8 cellular contexts compared by ENCODE assay signal in genomic region chr19:9945319-9945966, GRCh38. TPM values are rescaled to one million over a fixed set of nuclear protein-coding genes. Genes with fewer than 3 reads are reported as not detected.
DNase-seq lines count a peak whose midpoint lies in the region; ATAC-seq and TF ChIP-seq lines count a peak whose summit lies in the region.

No MANE protein-coding gene starts in this region.

- CTCF ChIA-PET in SK-N-SH (lab: Yijun Ruan, JAX): interaction anchor here (1.0 to 4.2 kb wide), 3 partner anchors 14 to 82 kb away, joined by 4 to 14 read pairs (median 10); no protein-coding TSS in a partner anchor

- H3K4me2 ChIP-seq in BLaER1 (peak overlapping the region; percentile 47), SK-N-SH (peak overlapping the region; percentile 61)

- H3K36me3 Mint-ChIP-seq in activated T-cell treated with anti-CD3 and anti-CD28 coated beads, Interleukin-2, amount 50 U/mL, for 72 hours (ENCODE audit: insufficient read depth in 2 of 2): peaks cover 0 to 2% of the 10 kb centered on the region in 2 donors
- no peaks in the 10 kb centered on the region for H3K36me3 Mint-ChIP-seq in stimulated activated effector memory CD8-positive, alpha-beta T cell treated with anti-CD3 and anti-CD28 coated beads, Interleukin-12 subunit alpha, Interleukin-12 subunit beta, amount 100 ng/mL, for 72 hours

- TF ChIP-seq CTCF in SK-N-SH (IDR thresholded peaks at IDR 0.05): peak; percentile 53
- TF ChIP-seq CTCF in foreskin fibroblast (IDR thresholded peaks at IDR 0.05; ENCODE audit: low read depth, low read length): peak; percentile 8
- no peak for TF ChIP-seq CTCF in omental fat pad (IDR thresholded peaks at IDR 0.05)

- no peak overlapping the region for H3K4me3 Mint-ChIP-seq in activated T-cell treated with anti-CD3 and anti-CD28 coated beads, Interleukin-2, amount 50 U/mL, for 72 hours
- H3K4me3 Mint-ChIP-seq in stimulated activated effector memory CD8-positive, alpha-beta T cell treated with anti-CD3 and anti-CD28 coated beads, Interleukin-12 subunit alpha, Interleukin-12 subunit beta, amount 100 ng/mL, for 72 hours: no peak overlapping the region

- peak; percentile 96 for ATAC-seq in omental fat pad (ENCODE audit: low FRiP score)
- ATAC-seq in activated CD4-positive, CD25-positive, alpha-beta regulatory T cell treated with anti-CD3 and anti-CD28 coated beads, Interleukin-2, amount 50 U/mL, for 24 hours: no peak
- no peak for ATAC-seq in activated T-cell treated with anti-CD3 and anti-CD28 coated beads, Interleukin-2, amount 50 U/mL, for 72 hours (replicated peaks in 1 of 2)
- no peak for ATAC-seq in stimulated activated effector memory CD8-positive, alpha-beta T cell treated with anti-CD3 and anti-CD28 coated beads, Interleukin-12 subunit alpha, Interleukin-12 subunit beta, amount 100 ng/mL, for 72 hours

- DNase-seq in SK-N-SH (peak; percentile 78), foreskin fibroblast (peak; percentile 99 to 100), omental fat pad (ENCODE audit: low spot score) (peak; percentile 48), SHP77 treated with DMSO at 0.1 percent for 48 hours (lab: John Stamatoyannopoulos, UW) (no peak)
- DNase-seq in activated T-cell treated with anti-CD3 and anti-CD28 coated beads, Interleukin-2, amount 50 U/mL, for 72 hours: no peak
- no peak for DNase-seq in stimulated activated effector memory CD8-positive, alpha-beta T cell treated with anti-CD3 and anti-CD28 coated beads, Interleukin-12 subunit alpha, Interleukin-12 subunit beta, amount 100 ng/mL, for 72 hours (ENCODE audit: low spot score in 2 of 2)

- TF ChIP-seq EP300 in SK-N-SH (IDR thresholded peaks at IDR 0.05; ENCODE audit: borderline replicate concordance in 1 of 2, low read depth in 1 of 2, low read length in 1 of 2): peak; percentile 53 to 73; a peak in 3 of 4 replicates

- no peaks in the 10 kb centered on the region for H3K9me2 ChIP-seq in SK-N-SH

- peaks cover 12% of the 10 kb centered on the region for H3K4me1 ChIP-seq in BLaER1
- H3K4me1 ChIP-seq in SK-N-SH (ENCODE audit: control insufficient read depth in 1 of 2, insufficient read depth in 2 of 2, low read depth in 1 of 2, low read length in 1 of 2): peaks cover 8 to 10% of the 10 kb centered on the region in 2 experiments; a peak in 2 of 4 replicates

- POLR2A ChIA-PET in SK-N-SH (lab: Yijun Ruan, JAX): no interaction called here

- H3K4me1 Mint-ChIP-seq in activated T-cell treated with anti-CD3 and anti-CD28 coated beads, Interleukin-2, amount 50 U/mL, for 72 hours (ENCODE audit: low read depth): no peaks in the 10 kb centered on the region
- H3K4me1 Mint-ChIP-seq in stimulated activated effector memory CD8-positive, alpha-beta T cell treated with anti-CD3 and anti-CD28 coated beads, Interleukin-12 subunit alpha, Interleukin-12 subunit beta, amount 100 ng/mL, for 72 hours: no peaks in the 10 kb centered on the region

- no peaks in the 10 kb centered on the region for H3K79me2 ChIP-seq in SK-N-SH (ENCODE audit: insufficient read depth)

- H3K4me3 ChIP-seq in BLaER1 (no peak overlapping the region), SK-N-SH (ENCODE audit: low read depth in 2 of 2, low read length in 1 of 2) (no peak overlapping the region), foreskin fibroblast (ENCODE audit: low read depth in 1 of 2, low read length in 2 of 2) (no peak overlapping the region)

- no peak overlapping the region for H3K27ac Mint-ChIP-seq in activated T-cell treated with anti-CD3 and anti-CD28 coated beads, Interleukin-2, amount 50 U/mL, for 72 hours
- H3K27ac Mint-ChIP-seq in stimulated activated effector memory CD8-positive, alpha-beta T cell treated with anti-CD3 and anti-CD28 coated beads, Interleukin-12 subunit alpha, Interleukin-12 subunit beta, amount 100 ng/mL, for 72 hours: no peak overlapping the region

- no peaks in the 10 kb centered on the region for H4K20me1 ChIP-seq in BLaER1
- no peaks in the 10 kb centered on the region for H4K20me1 ChIP-seq in SK-N-SH (ENCODE audit: insufficient read depth)

- 2% methylated on average over 14 of the region's 18 CpGs for WGBS in SK-N-SH (ENCODE audit: low lambda C conversion rate)

- H3K27me3 ChIP-seq in BLaER1 (no peaks in the 10 kb centered on the region), SK-N-SH (ENCODE audit: insufficient read depth) (no peaks in the 10 kb centered on the region)

- H3K9me3 ChIP-seq in BLaER1: peaks cover 21% of the 10 kb centered on the region
- no peaks in the 10 kb centered on the region for H3K9me3 ChIP-seq in SK-N-SH

- peak overlapping the region; percentile 88 for H2AFZ ChIP-seq in SK-N-SH (ENCODE audit: low read depth)

- H3K9me3 Mint-ChIP-seq in activated T-cell treated with anti-CD3 and anti-CD28 coated beads, Interleukin-2, amount 50 U/mL, for 72 hours: peaks cover 1 to 5% of the 10 kb centered on the region in 2 donors
- peaks cover 4% of the 10 kb centered on the region for H3K9me3 Mint-ChIP-seq in stimulated activated effector memory CD8-positive, alpha-beta T cell treated with anti-CD3 and anti-CD28 coated beads, Interleukin-12 subunit alpha, Interleukin-12 subunit beta, amount 100 ng/mL, for 72 hours

- H3K36me3 ChIP-seq in BLaER1: no peaks in the 10 kb centered on the region
- H3K36me3 ChIP-seq in SK-N-SH (replicated peaks in 1 of 2; ENCODE audit: control insufficient read depth in 1 of 2, insufficient read depth in 2 of 2, low read length in 1 of 2): no peaks in the 10 kb centered on the region

- H3K27me3 Mint-ChIP-seq in activated T-cell treated with anti-CD3 and anti-CD28 coated beads, Interleukin-2, amount 50 U/mL, for 72 hours (ENCODE audit: low read depth): peaks cover 20% of the 10 kb centered on the region

- H3K9ac ChIP-seq in BLaER1 (no peak overlapping the region), SK-N-SH (peak overlapping the region; percentile 70; the same call in 1 of the 2 replicates)

- H3K27ac ChIP-seq in BLaER1 (0 out of 2 replicates have a peak overlapping the region, but pooled peaks have one; percentile 37), SK-N-SH (ENCODE audit: low read depth in 2 of 2, low read length in 1 of 2) (peak overlapping the region; percentile 22 to 98)

- peaks cover 15% of the 10 kb centered on the region for H3F3A ChIP-seq in SK-N-SH (replicated peaks; ENCODE audit: insufficient read depth)

- no peak for TF ChIP-seq RAD21 in SK-N-SH (IDR thresholded peaks at IDR 0.05; ENCODE audit: low read length)

TF ChIP-seq in SK-N-SH, 30 proteins besides CTCF, POLR2A, EP300 and RAD21 (continues in another document):
- peak; percentile 65; the same call in 1 of the 2 replicates for TF ChIP-seq POLR2AphosphoS5 (IDR thresholded peaks at IDR 0.05; ENCODE audit: low read depth, low read length)
- peak; percentile 38; the same call in 1 of the 2 replicates for TF ChIP-seq MXI1 (IDR thresholded peaks at IDR 0.05; ENCODE audit: low read depth, low read length)
- no peak for TF ChIP-seq RFX5 (IDR thresholded peaks at IDR 0.05; ENCODE audit: low read length)
- no peak for TF ChIP-seq GABPA (IDR thresholded peaks at IDR 0.05; ENCODE audit: low read depth)
- TF ChIP-seq TAF1 (IDR thresholded peaks at IDR 0.05; ENCODE audit: borderline replicate concordance, low read depth, low read length): no peak
- TF ChIP-seq IRF3 (IDR thresholded peaks at IDR 0.05; ENCODE audit: low read depth, low read length): no peak
- peak; percentile 86 for TF ChIP-seq FOSL2 (IDR thresholded peaks at IDR 0.05; ENCODE audit: borderline replicate concordance, low read depth)
- no peak for TF ChIP-seq MEF2A (IDR thresholded peaks at IDR 0.05; ENCODE audit: borderline replicate concordance, low read depth)
- TF ChIP-seq MAX (IDR thresholded peaks at IDR 0.05; ENCODE audit: low read depth): peak; percentile 94; the same call in 1 of the 2 replicates
- TF ChIP-seq, protein P1, sequence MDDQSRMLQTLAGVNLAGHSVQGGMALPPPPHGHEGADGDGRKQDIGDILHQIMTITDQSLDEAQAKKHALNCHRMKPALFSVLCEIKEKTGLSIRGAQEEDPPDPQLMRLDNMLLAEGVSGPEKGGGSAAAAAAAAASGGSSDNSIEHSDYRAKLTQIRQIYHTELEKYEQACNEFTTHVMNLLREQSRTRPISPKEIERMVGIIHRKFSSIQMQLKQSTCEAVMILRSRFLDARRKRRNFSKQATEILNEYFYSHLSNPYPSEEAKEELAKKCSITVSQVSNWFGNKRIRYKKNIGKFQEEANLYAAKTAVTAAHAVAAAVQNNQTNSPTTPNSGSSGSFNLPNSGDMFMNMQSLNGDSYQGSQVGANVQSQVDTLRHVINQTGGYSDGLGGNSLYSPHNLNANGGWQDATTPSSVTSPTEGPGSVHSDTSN (IDR thresholded peaks at IDR 0.05): no peak
- TF ChIP-seq SMC3 (IDR thresholded peaks at IDR 0.05; ENCODE audit: low read depth, low read length): no peak
- no peak for TF ChIP-seq NRF1 (IDR thresholded peaks at IDR 0.05; ENCODE audit: low read depth, low read length)
- peak; percentile 98 for TF ChIP-seq TCF12 (IDR thresholded peaks at IDR 0.05)
- no peak for TF ChIP-seq GATA2 (CRISPR knock-in tag; IDR thresholded peaks at IDR 0.05)
- TF ChIP-seq NFIC (IDR thresholded peaks at IDR 0.05; ENCODE audit: borderline replicate concordance): peak; percentile 87
- TF ChIP-seq JUND (IDR thresholded peaks at IDR 0.05): peak; percentile 49; the same call in 1 of the 2 replicates
- no peak; the same call in 1 of the 2 replicates for TF ChIP-seq SIN3A (IDR thresholded peaks at IDR 0.05; ENCODE audit: borderline replicate concordance, low read depth, low read length)
- no peak for TF ChIP-seq TEAD4 (IDR thresholded peaks at IDR 0.05; ENCODE audit: borderline replicate concordance, insufficient read depth)
- no peak for TF ChIP-seq EZH2phosphoT487 (IDR thresholded peaks at IDR 0.05; ENCODE audit: borderline replicate concordance, low read depth)
- TF ChIP-seq YY1 (IDR thresholded peaks at IDR 0.05; ENCODE audit: low read depth): no peak

RNA-seq across cellular contexts. Expression of gene OLFM2, which starts 9.1 kb away (rescaled TPM):
- polyA plus RNA-seq in SK-N-SH (2012; rRNA removed): 8.2 and 10.7 TPM in 2 replicates
- 4.2 and 7.2 TPM in 2 replicates for polyA plus RNA-seq in SK-N-SH (2012; cell fraction: cytosol; rRNA removed)
- polyA plus RNA-seq in SK-N-SH (2012; cell fraction: nucleus; rRNA removed): 3.0 and 4.0 TPM in 2 replicates
- total RNA-seq in omental fat pad: 10 to 100 TPM; 12.9 to 41.3 (median 23.6) TPM
- 1 to 10 TPM; 1.1 to 1.2 TPM for total RNA-seq in activated T-cell treated with anti-CD3 and anti-CD28 coated beads, Interleukin-2, amount 50 U/mL, for 72 hours

Comparison
In these comparisons a context has a peak if more than half of its experiments do, and no peak if none do; other contexts are left out.
1. DNase-seq: peak in SK-N-SH (single experiment), foreskin fibroblast (2 of 2) and omental fat pad (single experiment); none in activated T-cell treated with anti-CD3 and anti-CD28 coated beads, Interleukin-2, amount 50 U/mL, for 72 hours (0 of 2), SHP77 treated with DMSO at 0.1 percent for 48 hours (single experiment) and stimulated activated effector memory CD8-positive, alpha-beta T cell treated with anti-CD3 and anti-CD28 coated beads, Interleukin-12 subunit alpha, Interleukin-12 subunit beta, amount 100 ng/mL, for 72 hours (0 of 2).
2. CTCF ChIP-seq: peak in SK-N-SH (single experiment) and foreskin fibroblast (single experiment); none in omental fat pad (0 of 3).
3. RNA of gene OLFM2, which starts 9.1 kb away (total RNA-seq): 12.9 to 41.3 TPM in omental fat pad; 1.1 to 1.2 TPM in activated T-cell treated with anti-CD3 and anti-CD28 coated beads, Interleukin-2, amount 50 U/mL, for 72 hours; every median in the first group is over 4 times any median in the second.